Comparison of ENCODE assay signal across 1 cellular context in genomic region chr9:22208846-22209585, GRCh38.
TF ChIP-seq lines count a peak whose summit lies in the region.

No MANE protein-coding gene starts in this region.

TF ChIP-seq in GM12878, 131 proteins besides CTCF, POLR2A, EP300 and RAD21 (continued from another document):
- TF ChIP-seq JUNB (IDR thresholded peaks at IDR 0.05): no peak
- TF ChIP-seq YBX1 (IDR thresholded peaks at IDR 0.05): no peak
- no peak for TF ChIP-seq MTA2 (IDR thresholded peaks at IDR 0.05; ENCODE audit: low read depth)
- no peak for TF ChIP-seq TCF12 (IDR thresholded peaks at IDR 0.05; ENCODE audit: low read depth, low read length)
- TF ChIP-seq CHD4 (IDR thresholded peaks at IDR 0.05): no peak
- no peak for TF ChIP-seq PKNOX1 (IDR thresholded peaks at IDR 0.05)
